20 cellular contexts compared by ENCODE assay signal in the genomic region with DNA sequence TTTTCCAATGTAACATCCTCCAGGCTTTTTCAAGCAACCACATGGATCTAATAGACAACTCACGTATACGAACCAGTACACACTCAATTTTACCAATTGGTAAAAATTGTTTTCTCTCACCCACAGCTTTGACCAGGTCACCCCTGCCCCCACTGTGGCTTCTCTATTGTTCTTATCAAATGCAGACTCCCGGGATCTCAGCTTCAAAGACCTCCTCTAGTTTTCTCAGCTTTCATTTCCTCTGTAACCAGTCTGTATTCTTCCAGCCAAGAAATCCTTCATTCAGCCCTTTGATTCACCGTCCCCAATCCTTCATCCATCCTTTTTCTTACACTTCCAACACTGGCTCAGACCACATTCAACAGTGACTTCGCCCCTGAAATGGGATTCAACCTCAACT.
DNase-seq lines count a peak whose midpoint lies in the region; ATAC-seq and TF ChIP-seq lines count a peak whose summit lies in the region.
"Had no signal": no experiment of that assay in that cellular context is flagged by ENCODE, and none has a peak within 500 bp of the region (broad histone marks: within the 10 kb centered on the region; RNA-seq: fewer than 3 reads in every experiment).

No MANE protein-coding gene starts in this region.

- no peak overlapping the region for H3K18ac ChIP-seq in mesendoderm (ENCODE audit: low read length)
- no peak overlapping the region for H3K18ac ChIP-seq in mesenchymal stem cell (ENCODE audit: low read depth in 1 of 2, low read length in 2 of 2)

- H3K9me3 Mint-ChIP-seq in endodermal cell: no peaks in the 10 kb centered on the region
- no peaks in the 10 kb centered on the region for H3K9me3 Mint-ChIP-seq in stimulated activated naive B cell treated with anti-CD40 and anti-IgM and Interleukin-4, amounts not matched to agents 10 μg/mL and 1 μg/mL and 100 μg/mL, for 72 hours

- H4K5ac ChIP-seq in mesendoderm (ENCODE audit: low read length): no peak overlapping the region

- no peak overlapping the region for H2BK15ac ChIP-seq in mesendoderm (replicated peaks; ENCODE audit: low read depth)
- no peak overlapping the region for H2BK15ac ChIP-seq in mesenchymal stem cell (ENCODE audit: low read depth, poor library complexity, severe bottlenecking)

- H2AK5ac ChIP-seq in mesendoderm (ENCODE audit: low read length): no peak overlapping the region
- H2AK5ac ChIP-seq in mesenchymal stem cell (ENCODE audit: low read length, severe bottlenecking): no peak overlapping the region

- intact Hi-C loops in right cardiac atrium (cut with DNase I): no loop called here

- 49% methylated on average over 5 of the region's 5 CpGs for WGBS in right cardiac atrium
- WGBS in endodermal cell (ENCODE audit: insufficient coverage in 1 of 2, insufficient read length in 1 of 2), 2 experiments: 0 to 18% methylated on average over 5 of the region's 5 CpGs
- no CpG with 5 or more reads among the region's 5 CpGs for whole genome bisulfite sequencing in mesendoderm (ENCODE audit: extremely low coverage, insufficient coverage, low lambda C conversion rate)
- 41 to 48% methylated on average over 5 of the region's 5 CpGs for WGBS in tibial nerve, 2 donors
- 33% methylated on average over 5 of the region's 5 CpGs for WGBS in mesenchymal stem cell

- H3K36me3 ChIP-seq in cardiac muscle cell (no peaks in the 10 kb centered on the region), endodermal cell (ENCODE audit: control insufficient read depth, insufficient read depth, low read length) (no peaks in the 10 kb centered on the region), mesendoderm (ENCODE audit: control insufficient read depth, insufficient read depth, low read length) (no peaks in the 10 kb centered on the region), tibial nerve (no peaks in the 10 kb centered on the region), mesenchymal stem cell (ENCODE audit: control insufficient read depth in 1 of 2, insufficient read depth in 2 of 2, low read depth in 1 of 2, low read length in 2 of 2) (no peaks in the 10 kb centered on the region)
- H3K36me3 ChIP-seq: Peyer's patch had no signal

- no peaks in the 10 kb centered on the region for H3K27me3 Mint-ChIP-seq in endodermal cell (ENCODE audit: insufficient read depth)
- peaks cover 17 to 26% of the 10 kb centered on the region in 2 donors for H3K27me3 Mint-ChIP-seq in stimulated activated naive B cell treated with anti-CD40 and anti-IgM and Interleukin-4, amounts not matched to agents 10 μg/mL and 1 μg/mL and 100 μg/mL, for 72 hours

- no peak overlapping the region for H2BK12ac ChIP-seq in mesenchymal stem cell (ENCODE audit: low read length in 2 of 2)

- no peaks in the 10 kb centered on the region for H3K79me1 ChIP-seq in mesendoderm (ENCODE audit: low read length)
- no peaks in the 10 kb centered on the region for H3K79me1 ChIP-seq in mesenchymal stem cell (replicated peaks; ENCODE audit: low read length, poor library complexity, severe bottlenecking)

- H4K91ac ChIP-seq in mesenchymal stem cell (ENCODE audit: low read length): no peak overlapping the region

- H3K4me1 ChIP-seq in cardiac muscle cell (ENCODE audit: low read depth) (peaks cover 24% of the 10 kb centered on the region), right cardiac atrium (ENCODE audit: control insufficient read depth, insufficient read depth, low read length) (peaks cover 2% of the 10 kb centered on the region), endodermal cell (ENCODE audit: control insufficient read depth, insufficient read depth, low read length) (peaks cover 6% of the 10 kb centered on the region), mesendoderm (ENCODE audit: control insufficient read depth, low read depth, low read length) (peaks cover 3% of the 10 kb centered on the region), tibial nerve (peaks cover 0 to 6% (median 0%) of the 10 kb centered on the region in 4 donors), mesenchymal stem cell (ENCODE audit: control insufficient read depth, insufficient read depth, low read depth, low read length) (no peaks in the 10 kb centered on the region)
- H3K4me1 ChIP-seq: Peyer's patch had no signal

- H3K27ac ChIP-seq in cardiac muscle cell (peak overlapping the region; percentile 6), right cardiac atrium (ENCODE audit: low read length) (no peak overlapping the region), endodermal cell (ENCODE audit: low read depth, low read length) (no peak overlapping the region), mesendoderm (ENCODE audit: low read depth, low read length) (no peak overlapping the region), tibial nerve (no peak overlapping the region), mesenchymal stem cell (ENCODE audit: low read length, poor library complexity, severe bottlenecking) (no peak overlapping the region)
- H3K27ac ChIP-seq: GM23248, Peyer's patch had no signal

- DNase-seq in cardiac muscle cell (ENCODE audit: low read depth in 1 of 2, low spot score in 1 of 2) (no peak), right cardiac atrium (no peak), endodermal cell (peak; percentile 57), mesendoderm (peak; percentile 57), tibial nerve (ENCODE audit: low spot score in 2 of 2) (no peak), mesenchymal stem cell (no peak)
- DNase-seq in stimulated activated naive B cell treated with anti-CD40 and anti-IgM and Interleukin-4, amounts not matched to agents 10 μg/mL and 1 μg/mL and 100 μg/mL, for 72 hours: no peak
- DNase-seq: DMS153, GF-D8, GM23248, KBM-7, MV-4-11, NCI-H1930, NCI-H226, NCI-H526, Peyer's patch had no signal

- H2BK120ac ChIP-seq in mesendoderm (ENCODE audit: low read depth, low read length) (no peak overlapping the region), mesenchymal stem cell (ENCODE audit: low read depth, low read length) (no peak overlapping the region)

- no peak overlapping the region for H3K27ac Mint-ChIP-seq in endodermal cell
- H3K27ac Mint-ChIP-seq in stimulated activated naive B cell treated with anti-CD40 and anti-IgM and Interleukin-4, amounts not matched to agents 10 μg/mL and 1 μg/mL and 100 μg/mL, for 72 hours: no peak overlapping the region
- H3K27ac Mint-ChIP-seq: B cell had no signal

- no peak for TF ChIP-seq EP300 in tibial nerve (IDR thresholded peaks at IDR 0.05)

- no peak for TF ChIP-seq POLR2A in tibial nerve (IDR thresholded peaks at IDR 0.05)

- H3K4me1 Mint-ChIP-seq in endodermal cell: peaks cover 23% of the 10 kb centered on the region
- no peaks in the 10 kb centered on the region for H3K4me1 Mint-ChIP-seq in stimulated activated naive B cell treated with anti-CD40 and anti-IgM and Interleukin-4, amounts not matched to agents 10 μg/mL and 1 μg/mL and 100 μg/mL, for 72 hours
- H3K4me1 Mint-ChIP-seq: B cell had no signal

- H2AFZ ChIP-seq in mesenchymal stem cell (ENCODE audit: low read depth, low read length): no peak overlapping the region
- H2AFZ ChIP-seq: GM23248 had no signal

- H3K4me3 Mint-ChIP-seq in endodermal cell: peak overlapping the region; percentile 10
- no peak overlapping the region for H3K4me3 Mint-ChIP-seq in stimulated activated naive B cell treated with anti-CD40 and anti-IgM and Interleukin-4, amounts not matched to agents 10 μg/mL and 1 μg/mL and 100 μg/mL, for 72 hours
- H3K4me3 Mint-ChIP-seq: B cell had no signal

- no peaks in the 10 kb centered on the region for H3K9me3 ChIP-seq in cardiac muscle cell (ENCODE audit: low read depth)
- H3K9me3 ChIP-seq in right cardiac atrium (ENCODE audit: control insufficient read depth, low read length): no peaks in the 10 kb centered on the region
- no peaks in the 10 kb centered on the region for H3K9me3 ChIP-seq in endodermal cell (ENCODE audit: control insufficient read depth, low read length)
- H3K9me3 ChIP-seq in tibial nerve: no peaks in the 10 kb centered on the region
- no peaks in the 10 kb centered on the region for H3K9me3 ChIP-seq in mesenchymal stem cell (ENCODE audit: control insufficient read depth, low read length)
- H3K9me3 ChIP-seq: Peyer's patch had no signal

- H3K4ac ChIP-seq in mesendoderm (ENCODE audit: low read depth, low read length) (no peak overlapping the region), mesenchymal stem cell (ENCODE audit: low read depth in 1 of 2, low read length in 2 of 2) (no peak overlapping the region)

- H4K8ac ChIP-seq in mesendoderm (ENCODE audit: low read depth, low read length) (no peak overlapping the region), mesenchymal stem cell (ENCODE audit: low read length) (no peak overlapping the region)

- TF ChIP-seq CTCF in cardiac muscle cell (IDR thresholded peaks at IDR 0.05; ENCODE audit: low read depth, low read length) (no peak), endodermal cell (conservative IDR thresholded peaks at IDR 0.05) (no peak), tibial nerve (IDR thresholded peaks at IDR 0.05) (no peak)

- H2BK5ac ChIP-seq in mesendoderm (ENCODE audit: low read length): no peak overlapping the region
- no peak overlapping the region for H2BK5ac ChIP-seq in mesenchymal stem cell (ENCODE audit: low read depth, low read length, poor library complexity, severe bottlenecking)

- H3K27me3 ChIP-seq in cardiac muscle cell: no peaks in the 10 kb centered on the region
- no peaks in the 10 kb centered on the region for H3K27me3 ChIP-seq in right cardiac atrium (ENCODE audit: control insufficient read depth, insufficient read depth)
- no peaks in the 10 kb centered on the region for H3K27me3 ChIP-seq in endodermal cell (ENCODE audit: control insufficient read depth, insufficient read depth, low read length, poor library complexity, severe bottlenecking)
- H3K27me3 ChIP-seq in mesendoderm (ENCODE audit: insufficient read depth, low read length, poor library complexity): no peaks in the 10 kb centered on the region
- H3K27me3 ChIP-seq in tibial nerve: no peaks in the 10 kb centered on the region
- H3K27me3 ChIP-seq in mesenchymal stem cell (ENCODE audit: control insufficient read depth in 1 of 2, insufficient read depth in 1 of 2, low read length in 2 of 2): peaks cover 0 to 10% of the 10 kb centered on the region in 2 experiments
- H3K27me3 ChIP-seq: Peyer's patch had no signal

- no peak overlapping the region for H3K4me2 ChIP-seq in mesendoderm (ENCODE audit: low read length)
- H3K4me2 ChIP-seq in mesenchymal stem cell (ENCODE audit: low read length, poor library complexity, severe bottlenecking): no peak overlapping the region

- no peak for ATAC-seq in right cardiac atrium
- no peak for ATAC-seq in stimulated activated naive B cell treated with anti-CD40 and anti-IgM and Interleukin-4, amounts not matched to agents 10 μg/mL and 1 μg/mL and 100 μg/mL, for 72 hours (replicated peaks)
- ATAC-seq: GM12878, HepG2, Right ventricle myocardium inferior had no signal

- H3K14ac ChIP-seq in mesenchymal stem cell (ENCODE audit: low read length in 2 of 2): no peak overlapping the region

- H3K56ac ChIP-seq in mesendoderm (ENCODE audit: low read length): no peak overlapping the region

- H3K9ac ChIP-seq in endodermal cell (ENCODE audit: extremely low read depth, low read length, poor library complexity, severe bottlenecking) (no peak overlapping the region), mesendoderm (ENCODE audit: low read length) (no peak overlapping the region), mesenchymal stem cell (ENCODE audit: low read length) (no peak overlapping the region)
- H3K9ac ChIP-seq: GM23248 had no signal

- H3K4me3 ChIP-seq in cardiac muscle cell (no peak overlapping the region), right cardiac atrium (ENCODE audit: low read length) (no peak overlapping the region), endodermal cell (ENCODE audit: low read length) (peak overlapping the region; percentile 46), mesendoderm (ENCODE audit: low read length) (no peak overlapping the region), tibial nerve (no peak overlapping the region), mesenchymal stem cell (ENCODE audit: insufficient read depth in 1 of 2, low read depth in 1 of 2, low read length in 2 of 2) (no peak overlapping the region)
- H3K4me3 ChIP-seq: GM12878, GM23248, Peyer's patch had no signal

- no peaks in the 10 kb centered on the region for H3K36me3 Mint-ChIP-seq in endodermal cell (ENCODE audit: low read depth)
- H3K36me3 Mint-ChIP-seq in stimulated activated naive B cell treated with anti-CD40 and anti-IgM and Interleukin-4, amounts not matched to agents 10 μg/mL and 1 μg/mL and 100 μg/mL, for 72 hours: no peaks in the 10 kb centered on the region

- H3K23ac ChIP-seq in mesendoderm (ENCODE audit: low read length): no peak overlapping the region
- H3K23ac ChIP-seq in mesenchymal stem cell (ENCODE audit: low read length in 2 of 2): no peak overlapping the region

- no peaks in the 10 kb centered on the region for H3K79me2 ChIP-seq in mesendoderm (ENCODE audit: control insufficient read depth, insufficient read depth, low read length)

Comparison
In these comparisons a context has a peak if more than half of its experiments do, and no peak if none do; other contexts are left out.
1. DNase-seq: peak in endodermal cell (single experiment) and mesendoderm (single experiment); none in cardiac muscle cell (0 of 2), right cardiac atrium (0 of 3), stimulated activated naive B cell treated with anti-CD40 and anti-IgM and Interleukin-4, amounts not matched to agents 10 μg/mL and 1 μg/mL and 100 μg/mL, for 72 hours (single experiment), tibial nerve (0 of 2) and mesenchymal stem cell (single experiment).